In the genomic region with DNA sequence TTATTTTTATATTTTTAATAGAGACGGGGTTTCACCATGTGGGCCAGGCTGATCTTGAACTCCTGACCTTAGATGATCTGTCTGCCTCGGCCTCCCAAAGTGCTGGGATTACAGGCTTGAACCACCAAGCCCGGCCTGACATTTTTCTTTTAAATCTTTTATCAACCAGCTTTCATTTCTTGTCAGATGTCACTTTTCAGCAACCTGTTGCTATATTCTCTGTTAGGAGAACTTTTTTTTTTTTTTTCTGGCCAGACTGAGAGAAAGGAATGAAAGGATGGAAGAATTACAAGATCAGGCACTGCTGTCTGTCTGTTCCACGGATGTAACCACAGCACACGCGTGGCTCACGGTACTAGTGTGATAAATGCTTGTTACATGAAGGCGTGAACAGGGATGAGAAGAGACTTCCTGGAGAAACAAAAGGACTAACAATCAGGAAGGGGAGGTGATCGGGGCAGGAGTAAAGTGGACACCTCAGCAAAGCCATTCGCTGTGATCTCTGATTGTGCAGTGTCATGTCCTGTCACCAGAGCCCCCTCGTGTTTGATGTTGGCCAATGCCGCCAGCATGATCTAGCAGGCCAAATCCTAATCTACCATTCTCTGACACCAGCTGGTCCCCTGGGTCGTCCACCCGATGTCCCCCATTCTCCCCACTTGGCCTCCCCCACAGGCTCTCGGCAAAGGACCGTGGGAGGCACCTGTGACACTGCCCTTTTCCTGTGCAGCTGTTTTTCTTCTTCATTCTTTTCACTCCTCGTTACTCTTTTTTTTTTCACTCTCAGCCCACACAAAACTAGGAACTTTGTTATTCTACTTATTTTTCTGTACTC, we compare ENCODE assay signal across 8 cellular contexts.
DNase-seq lines count a peak whose midpoint lies in the region; ATAC-seq, FAIRE-seq and TF ChIP-seq lines count a peak whose summit lies in the region.

No MANE protein-coding gene starts in this region.

- peak overlapping the region; percentile 92 for H3K4me3 Mint-ChIP-seq in activated CD4-positive, alpha-beta T cell treated with anti-CD3 and anti-CD28 coated beads for 36 hours
- H3K4me3 Mint-ChIP-seq in stimulated activated naive B cell treated with anti-CD40 and anti-IgM and Interleukin-4, amounts not matched to agents 10 μg/mL and 1 μg/mL and 100 μg/mL, for 72 hours: peak overlapping the region; percentile 54 to 71

- FAIRE-seq in HepG2 (lab: Jason Lieb, UNC): peak; percentile 50

- H4K20me1 ChIP-seq in HepG2 (ENCODE audit: insufficient read depth, low read length): no peaks in the 10 kb centered on the region

- TF ChIP-seq EP300 in HepG2 (IDR thresholded peaks at IDR 0.05; ENCODE audit: low read depth in 2 of 2, low read length in 2 of 2): peak in 1 of 2 experiments; percentile 50; a peak in 1 of 4 replicates
- peak; percentile 79 for TF ChIP-seq EP300 in HepG2 (CRISPR knock-in tag; IDR thresholded peaks at IDR 0.05; ENCODE audit: borderline replicate concordance)

- BruUV-seq in HepG2 (replicated peaks; lab: Mats Ljungman, UMichigan): no TSS peak

- peaks cover 33% of the 10 kb centered on the region for H3K36me3 Mint-ChIP-seq in activated CD4-positive, alpha-beta T cell treated with anti-CD3 and anti-CD28 coated beads for 36 hours (ENCODE audit: low read depth)
- no peaks in the 10 kb centered on the region for H3K36me3 Mint-ChIP-seq in stimulated activated naive B cell treated with anti-CD40 and anti-IgM and Interleukin-4, amounts not matched to agents 10 μg/mL and 1 μg/mL and 100 μg/mL, for 72 hours

- peaks cover 35% of the 10 kb centered on the region for H3K79me2 ChIP-seq in HepG2 (ENCODE audit: insufficient read depth, low read length)

- CTCF ChIA-PET in activated CD4-positive, alpha-beta T cell treated with anti-CD3 and anti-CD28 coated beads for 36 hours (lab: Charles Lee): interaction anchor here (0.6 to 6.1 kb wide), 11 partner anchors 11 to 350 kb away, joined by 3 to 60 read pairs (median 3); no protein-coding TSS in a partner anchor
- CTCF ChIA-PET in HepG2 (lab: Yijun Ruan, JAX; ENCODE audit: low intra/inter-chr PET ratio, low total read pairs): interaction anchor here (3.7 kb wide), 1 partner anchor 69 kb away, joined by 20 read pairs; no protein-coding TSS in a partner anchor

- H3K9me3 ChIP-seq in HepG2 (ENCODE audit: low read length) (no peaks in the 10 kb centered on the region), MG63 (no peaks in the 10 kb centered on the region)

- in situ Hi-C loops in HepG2 (cut with HindIII; ENCODE audit: extremely low pct_ligation_motif_present, low pct_unique_long_range_greater_than_20kb): no loop called here

- WGBS in HepG2 (ENCODE audit: low lambda C conversion rate): 8% methylated on average over 17 of the region's 17 CpGs

- no peak for ATAC-seq in activated CD4-positive, alpha-beta T cell treated with anti-CD3 and anti-CD28 coated beads for 36 hours
- ATAC-seq in HG03378 (IDR thresholded peaks at IDR 0.05; ENCODE audit: unreplicated experiment): peak; percentile 27
- peak; percentile 66 for ATAC-seq in HepG2
- ATAC-seq in stimulated activated naive B cell treated with anti-CD40 and anti-IgM and Interleukin-4, amounts not matched to agents 10 μg/mL and 1 μg/mL and 100 μg/mL, for 72 hours (replicated peaks): no peak

- no peak overlapping the region for H2AFZ ChIP-seq in HepG2 (ENCODE audit: low read length)

- peaks cover 62% of the 10 kb centered on the region for H3K4me1 Mint-ChIP-seq in activated CD4-positive, alpha-beta T cell treated with anti-CD3 and anti-CD28 coated beads for 36 hours
- peaks cover 42 to 58% of the 10 kb centered on the region in 2 donors for H3K4me1 Mint-ChIP-seq in stimulated activated naive B cell treated with anti-CD40 and anti-IgM and Interleukin-4, amounts not matched to agents 10 μg/mL and 1 μg/mL and 100 μg/mL, for 72 hours

- H3K4me3 ChIP-seq in HepG2 (replicated peaks in 1 of 3; ENCODE audit: insufficient read depth in 1 of 3, low read depth in 2 of 3, low read length in 3 of 3) (peak overlapping the region; percentile 73 to 94 (median 78); a peak in 5 of 6 replicates), MG63 (no peak overlapping the region)

- peak overlapping the region; percentile 96 for H3K27ac ChIP-seq in caudate nucleus (ENCODE audit: low read depth, low read length)
- peak overlapping the region; percentile 96 for H3K27ac ChIP-seq in HepG2 (ENCODE audit: extremely low read length, insufficient read depth, low read length)

- H3K27ac Mint-ChIP-seq in activated CD4-positive, alpha-beta T cell treated with anti-CD3 and anti-CD28 coated beads for 36 hours: peak overlapping the region; percentile 99
- peak overlapping the region; percentile 94 for H3K27ac Mint-ChIP-seq in stimulated activated naive B cell treated with anti-CD40 and anti-IgM and Interleukin-4, amounts not matched to agents 10 μg/mL and 1 μg/mL and 100 μg/mL, for 72 hours

- peak; percentile 73 for DNase-seq in activated CD4-positive, alpha-beta T cell treated with anti-CD3 and anti-CD28 coated beads for 36 hours
- DNase-seq in activated CD4-positive, alpha-beta T cell treated with anti-CD3 and anti-CD28 coated beads for 1 hour: no peak
- DNase-seq in SW 1271 (lab: John Stamatoyannopoulos, UW) (peak; percentile 22 to 75), caudate nucleus (lab: John Stamatoyannopoulos, UW) (peak in 36 of 61 donors; percentile 9 to 60 (median 25)), HepG2 (ENCODE audit: low spot score) (peak; percentile 88), MG63 (no peak)
- no peak for DNase-seq in stimulated activated naive B cell treated with anti-CD40 and anti-IgM and Interleukin-4, amounts not matched to agents 10 μg/mL and 1 μg/mL and 100 μg/mL, for 72 hours

- intact Hi-C loops in activated CD4-positive, alpha-beta T cell treated with anti-CD3 and anti-CD28 coated beads for 36 hours (cut with DNase I, micrococcal nuclease): loop anchor here in 1 of 2 experiments (5.0 to 10.0 kb wide), 2 partner anchors 614 to 1698 kb away; a partner anchor contains a TSS
- intact Hi-C loops in HepG2 (cut with micrococcal nuclease; ENCODE audit: unreplicated experiment): loop anchor here (1.0 kb wide), 2 partner anchors 22 to 28 kb away; no protein-coding TSS in a partner anchor

- peak; percentile 33; the same call in 1 of the 2 replicates for TF ChIP-seq RAD21 in HepG2 (CRISPR knock-in tag; IDR thresholded peaks at IDR 0.05)

- TF ChIP-seq CTCF in HepG2 (CRISPR knock-in tag; IDR thresholded peaks at IDR 0.05): peak; percentile 69

- POLR2A ChIA-PET in activated CD4-positive, alpha-beta T cell treated with anti-CD3 and anti-CD28 coated beads for 36 hours (lab: Charles Lee): interaction anchor here (0.6 to 3.2 kb wide), 5 partner anchors 11 to 332 kb away, joined by 3 to 58 read pairs (median 8); no protein-coding TSS in a partner anchor
- POLR2A ChIA-PET in HepG2 (lab: Yijun Ruan, JAX): interaction anchor here (0.8 to 11.2 kb wide), 9 partner anchors 10 to 299 kb away, joined by 3 to 271 read pairs (median 52); a partner anchor contains a TSS

- H3K36me3 ChIP-seq in HepG2 (replicated peaks in 1 of 2; ENCODE audit: control insufficient read depth in 1 of 2, insufficient read depth in 2 of 2, low read length in 2 of 2) (peaks cover 0 to 6% of the 10 kb centered on the region in 2 experiments; a peak in 2 of 5 replicates), MG63 (peaks cover 3% of the 10 kb centered on the region; the same call in 1 of the 2 replicates)

- no peaks in the 10 kb centered on the region for H3K9me3 Mint-ChIP-seq in activated CD4-positive, alpha-beta T cell treated with anti-CD3 and anti-CD28 coated beads for 36 hours (ENCODE audit: low read depth)
- no peaks in the 10 kb centered on the region for H3K9me3 Mint-ChIP-seq in stimulated activated naive B cell treated with anti-CD40 and anti-IgM and Interleukin-4, amounts not matched to agents 10 μg/mL and 1 μg/mL and 100 μg/mL, for 72 hours

- H3K27me3 Mint-ChIP-seq in activated CD4-positive, alpha-beta T cell treated with anti-CD3 and anti-CD28 coated beads for 36 hours: no peaks in the 10 kb centered on the region
- no peaks in the 10 kb centered on the region for H3K27me3 Mint-ChIP-seq in stimulated activated naive B cell treated with anti-CD40 and anti-IgM and Interleukin-4, amounts not matched to agents 10 μg/mL and 1 μg/mL and 100 μg/mL, for 72 hours

- peak overlapping the region; percentile 96 for H3K9ac ChIP-seq in HepG2 (ENCODE audit: insufficient read depth, low read depth, low read length)

- peak; percentile 53 to 60; a peak in 3 of 4 replicates for TF ChIP-seq POLR2A in HepG2 (IDR thresholded peaks at IDR 0.05; ENCODE audit: insufficient read depth in 1 of 2, low read depth in 2 of 2, low read length in 2 of 2)

- H3K27me3 ChIP-seq in HepG2 (ENCODE audit: control insufficient read depth in 1 of 2, insufficient read depth in 2 of 2, low read length in 2 of 2) (no peaks in the 10 kb centered on the region; a peak in 1 of 5 replicates), MG63 (no peaks in the 10 kb centered on the region)

- peaks cover 74% of the 10 kb centered on the region for H3K4me1 ChIP-seq in HepG2 (ENCODE audit: insufficient read depth, low read length)

- H3K4me2 ChIP-seq in HepG2 (ENCODE audit: low read depth, low read length): peak overlapping the region; percentile 95

TF ChIP-seq in HepG2, 621 proteins besides CTCF, POLR2A, EP300 and RAD21 (continues in another document):
- TF ChIP-seq ZNF720 (CRISPR knock-in tag; IDR thresholded peaks at IDR 0.05) (no peak), HOXA3 (CRISPR knock-in tag; IDR thresholded peaks at IDR 0.05) (peak; percentile 68), ZNF570 (CRISPR knock-in tag; IDR thresholded peaks at IDR 0.05; ENCODE audit: borderline replicate concordance) (no peak)
- TF ChIP-seq, protein P1, sequence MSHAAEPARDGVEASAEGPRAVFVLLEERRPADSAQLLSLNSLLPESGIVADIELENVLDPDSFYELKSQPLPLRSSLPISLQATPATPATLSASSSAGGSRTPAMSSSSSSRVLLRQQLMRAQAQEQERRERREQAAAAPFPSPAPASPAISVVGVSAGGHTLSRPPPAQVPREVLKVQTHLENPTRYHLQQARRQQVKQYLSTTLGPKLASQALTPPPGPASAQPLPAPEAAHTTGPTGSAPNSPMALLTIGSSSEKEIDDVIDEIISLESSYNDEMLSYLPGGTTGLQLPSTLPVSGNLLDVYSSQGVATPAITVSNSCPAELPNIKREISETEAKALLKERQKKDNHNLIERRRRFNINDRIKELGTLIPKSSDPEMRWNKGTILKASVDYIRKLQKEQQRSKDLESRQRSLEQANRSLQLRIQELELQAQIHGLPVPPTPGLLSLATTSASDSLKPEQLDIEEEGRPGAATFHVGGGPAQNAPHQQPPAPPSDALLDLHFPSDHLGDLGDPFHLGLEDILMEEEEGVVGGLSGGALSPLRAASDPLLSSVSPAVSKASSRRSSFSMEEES (CRISPR knock-in tag; IDR thresholded peaks at IDR 0.05): peak; percentile 33; the same call in 1 of the 2 replicates
- TF ChIP-seq, protein P2, sequence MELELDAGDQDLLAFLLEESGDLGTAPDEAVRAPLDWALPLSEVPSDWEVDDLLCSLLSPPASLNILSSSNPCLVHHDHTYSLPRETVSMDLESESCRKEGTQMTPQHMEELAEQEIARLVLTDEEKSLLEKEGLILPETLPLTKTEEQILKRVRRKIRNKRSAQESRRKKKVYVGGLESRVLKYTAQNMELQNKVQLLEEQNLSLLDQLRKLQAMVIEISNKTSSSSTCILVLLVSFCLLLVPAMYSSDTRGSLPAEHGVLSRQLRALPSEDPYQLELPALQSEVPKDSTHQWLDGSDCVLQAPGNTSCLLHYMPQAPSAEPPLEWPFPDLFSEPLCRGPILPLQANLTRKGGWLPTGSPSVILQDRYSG (CRISPR knock-in tag; IDR thresholded peaks at IDR 0.05): no peak

Comparison
In these comparisons a context has a peak if more than half of its experiments do, and no peak if none do; other contexts are left out.
1. DNase-seq: peak in activated CD4-positive, alpha-beta T cell treated with anti-CD3 and anti-CD28 coated beads for 36 hours (single experiment), SW 1271 (2 of 2), caudate nucleus (36 of 61) and HepG2 (single experiment); none in activated CD4-positive, alpha-beta T cell treated with anti-CD3 and anti-CD28 coated beads for 1 hour (single experiment), stimulated activated naive B cell treated with anti-CD40 and anti-IgM and Interleukin-4, amounts not matched to agents 10 μg/mL and 1 μg/mL and 100 μg/mL, for 72 hours (single experiment) and MG63 (single experiment).
2. ATAC-seq: peak in HG03378 (single experiment) and HepG2 (single experiment); none in activated CD4-positive, alpha-beta T cell treated with anti-CD3 and anti-CD28 coated beads for 36 hours (single experiment) and stimulated activated naive B cell treated with anti-CD40 and anti-IgM and Interleukin-4, amounts not matched to agents 10 μg/mL and 1 μg/mL and 100 μg/mL, for 72 hours (0 of 2).